ENCODE assay signal across 9 cellular contexts in genomic region chr7:102044984-102045673, GRCh38.
DNase-seq lines count a peak whose midpoint lies in the region; ATAC-seq and TF ChIP-seq lines count a peak whose summit lies in the region.
"Had no signal": no experiment of that assay in that cellular context is flagged by ENCODE, and none has a peak within 500 bp of the region (broad histone marks: within the 10 kb centered on the region; RNA-seq: fewer than 3 reads in every experiment).

No MANE protein-coding gene starts in this region.

- peak overlapping the region; percentile 1 for H3K4me3 ChIP-seq in A673 (ENCODE audit: low read depth, low read length, poor library complexity, severe bottlenecking)
- H3K4me3 ChIP-seq in WI38 (ENCODE audit: low read depth, low read length), result peak overlapping the region; percentile 40

- no peak overlapping the region for H3K27ac ChIP-seq in A673 (ENCODE audit: low read depth, low read length, poor library complexity, severe bottlenecking)

- peaks cover 16% of the 10 kb centered on the region for H3K4me1 ChIP-seq in A673 (ENCODE audit: insufficient read depth, low read length, poor library complexity, severe bottlenecking)

- H3K4me3 Mint-ChIP-seq in T-helper 17 cell, result no peak overlapping the region
- H3K4me3 Mint-ChIP-seq: activated B cell treated with CpG ODN at 0.5 μM for 24 hours had no signal

- POLR2A ChIA-PET in A673 (lab: Charles Lee; ENCODE audit: low non-redundant PET), result no interaction called here

- ATAC-seq in HG03139 (IDR thresholded peaks at IDR 0.05; ENCODE audit: unreplicated experiment) (no peak), T-helper 17 cell (no peak)

- no peaks in the 10 kb centered on the region for H3K4me1 Mint-ChIP-seq in T-helper 17 cell

- peak; percentile 25; the same call in 1 of the 2 replicates for TF ChIP-seq EP300 in Ishikawa (IDR thresholded peaks at IDR 0.05; ENCODE audit: borderline replicate concordance)

- no peaks in the 10 kb centered on the region for H3K9me3 ChIP-seq in A673 (ENCODE audit: low read depth, low read length, poor library complexity, severe bottlenecking)
- no peaks in the 10 kb centered on the region for H3K9me3 ChIP-seq in T-helper 17 cell (ENCODE audit: control insufficient read depth, low read length, poor library complexity, severe bottlenecking)

- H3K36me3 ChIP-seq in A673 (ENCODE audit: insufficient read depth, low read length, poor library complexity, severe bottlenecking), result no peaks in the 10 kb centered on the region

- BruUV-seq in A673 (replicated peaks; lab: Mats Ljungman, UMichigan), result no TSS peak

- intact Hi-C loops in A673 (cut with micrococcal nuclease; ENCODE audit: unreplicated experiment), result no loop called here

- no peak; the same call in 1 of the 2 replicates for TF ChIP-seq RAD21 in Ishikawa (IDR thresholded peaks at IDR 0.05; ENCODE audit: low read depth)

- CTCF ChIA-PET in A673 (lab: Charles Lee), result no interaction called here

- H3K27me3 Mint-ChIP-seq in T-helper 17 cell, result no peaks in the 10 kb centered on the region
- H3K27me3 Mint-ChIP-seq: activated B cell treated with CpG ODN at 0.5 μM for 24 hours had no signal

- TF ChIP-seq CTCF in A673 (conservative IDR thresholded peaks at IDR 0.05; ENCODE audit: low read depth, low read length) (no peak), WI38 (IDR thresholded peaks at IDR 0.05; ENCODE audit: low read depth, low read length) (no peak)

- peak; percentile 93 for DNase-seq in A673 (ENCODE audit: low spot score)
- DNase-seq in iris pigment epithelial cell (ENCODE audit: low read depth), result peak; percentile 77
- DNase-seq in superior temporal gyrus (ENCODE audit: extremely low spot score), result peak; percentile 63
- no peak for DNase-seq in DMS53 treated with DMSO at 0.1 percent for 48 hours (lab: John Stamatoyannopoulos, UW; ENCODE audit: unreplicated experiment)
- DNase-seq in T-helper 17 cell, result no peak
- DNase-seq: activated B cell treated with CpG ODN at 0.5 μM for 24 hours had no signal

- no peaks in the 10 kb centered on the region for H3K36me3 Mint-ChIP-seq in T-helper 17 cell (ENCODE audit: low read depth)

- no peak overlapping the region for H3K27ac Mint-ChIP-seq in T-helper 17 cell
- H3K27ac Mint-ChIP-seq: activated B cell treated with CpG ODN at 0.5 μM for 24 hours had no signal

- H3K27me3 ChIP-seq in A673 (replicated peaks; ENCODE audit: insufficient read depth, low read depth, low read length, poor library complexity), result no peaks in the 10 kb centered on the region

TF ChIP-seq in Ishikawa, 13 proteins besides CTCF, POLR2A, EP300 and RAD21:
- 0 out of 2 replicates have a peak, but pooled peaks have one; percentile 45 for TF ChIP-seq ZBTB7A (IDR thresholded peaks at IDR 0.05; ENCODE audit: low read depth)
- no peak for TF ChIP-seq REST (IDR thresholded peaks at IDR 0.05; ENCODE audit: low read depth)
- TF ChIP-seq CEBPB (IDR thresholded peaks at IDR 0.05), result no peak
- no peak for TF ChIP-seq CREB1 (IDR thresholded peaks at IDR 0.05; ENCODE audit: low read depth)
- TF ChIP-seq, protein P1, sequence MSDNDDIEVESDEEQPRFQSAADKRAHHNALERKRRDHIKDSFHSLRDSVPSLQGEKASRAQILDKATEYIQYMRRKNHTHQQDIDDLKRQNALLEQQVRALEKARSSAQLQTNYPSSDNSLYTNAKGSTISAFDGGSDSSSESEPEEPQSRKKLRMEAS (IDR thresholded peaks at IDR 0.05), result peak; percentile 16; the same call in 1 of the 2 replicates
- TF ChIP-seq FOXM1 (IDR thresholded peaks at IDR 0.05; ENCODE audit: borderline replicate concordance, low read depth), result no peak
- no peak for TF ChIP-seq TEAD4 (IDR thresholded peaks at IDR 0.05)
- peak; percentile 86 for TF ChIP-seq NFIC (IDR thresholded peaks at IDR 0.05)
- no peak for TF ChIP-seq YY1 (IDR thresholded peaks at IDR 0.05; ENCODE audit: low read depth)
- 0 out of 2 replicates have a peak, but pooled peaks have one; percentile 12 for TF ChIP-seq EGR1 (IDR thresholded peaks at IDR 0.05)
- no peak for TF ChIP-seq USF1 (IDR thresholded peaks at IDR 0.05)
- TF ChIP-seq TCF12 (IDR thresholded peaks at IDR 0.05; ENCODE audit: low read depth), result no peak
- TF ChIP-seq TAF1 (IDR thresholded peaks at IDR 0.05; ENCODE audit: low read depth), result no peak
TF ChIP-seq in Ishikawa: peak in this region for 4.

Comparison
In these comparisons a context has a peak if more than half of its experiments do, and no peak if none do; other contexts are left out.
1. DNase-seq: peak in A673 (single experiment), iris pigment epithelial cell (single experiment) and superior temporal gyrus (single experiment); none in DMS53 treated with DMSO at 0.1 percent for 48 hours (single experiment) and T-helper 17 cell (0 of 3).